ENCODE assay signal across 8 cellular contexts in genomic region chr15:34039506-34040123, GRCh38. TPM values are rescaled to one million over a fixed set of nuclear protein-coding genes. Genes with fewer than 3 reads are reported as not detected.
DNase-seq lines count a peak whose midpoint lies in the region; ATAC-seq and TF ChIP-seq lines count a peak whose summit lies in the region.

No MANE protein-coding gene starts in this region.

- BruUV-seq in HCT116 (replicated peaks; lab: Mats Ljungman, UMichigan): TSS peak; percentile 86

- 0 to 14% methylated on average over 6 to 7 of the region's 7 CpGs for WGBS in transverse colon (ENCODE audit: low coverage in 1 of 2), 2 donors

- no peak overlapping the region for H2AFZ ChIP-seq in HCT116 (ENCODE audit: low read depth, low read length, poor library complexity, severe bottlenecking)

- peak overlapping the region; percentile 99 for H3K4me2 ChIP-seq in HCT116 (ENCODE audit: low read length)

- intact Hi-C loops in HCT116 (cut with micrococcal nuclease): no loop called here
- intact Hi-C loops in transverse colon (cut with DNase I; ENCODE audit: low total_unique reads): no loop called here

- H3K4me1 ChIP-seq in HCT116 (ENCODE audit: control insufficient read depth in 1 of 2, insufficient read depth in 2 of 2, low read length in 2 of 2): peaks cover 4 to 18% of the 10 kb centered on the region in 2 experiments; a peak in 3 of 4 replicates
- H3K4me1 ChIP-seq in SJCRH30: peaks cover 6% of the 10 kb centered on the region
- H3K4me1 ChIP-seq in transverse colon: peaks cover 12 to 25% (median 13%) of the 10 kb centered on the region in 4 donors

- H3K27ac Mint-ChIP-seq in naive thymus-derived CD8-positive, alpha-beta T cell: peak overlapping the region; percentile 83 to 95 (median 92)

- H3K4me1 Mint-ChIP-seq in naive thymus-derived CD8-positive, alpha-beta T cell: peaks cover 11 to 21% (median 18%) of the 10 kb centered on the region in 4 donors

- DNase-seq in G401 (ENCODE audit: low spot score) (peak; percentile 19), HCT116 (ENCODE audit: low read depth, low spot score) (no peak), SJCRH30 (peak in 1 of 2 experiments; percentile 30), cerebellar cortex (ENCODE audit: low spot score) (peak; percentile 21), transverse colon (no peak)
- peak in 3 of 10 donors; percentile 25 to 39 (median 27) for DNase-seq in naive thymus-derived CD8-positive, alpha-beta T cell

- no peaks in the 10 kb centered on the region for H4K20me1 ChIP-seq in HCT116 (ENCODE audit: insufficient read depth)

- H3K4me3 Mint-ChIP-seq in naive thymus-derived CD8-positive, alpha-beta T cell: peak overlapping the region; percentile 83 to 94 (median 90)

- ATAC-seq in HCT116 (no peak), GM21737 (IDR thresholded peaks at IDR 0.05; ENCODE audit: unreplicated experiment) (no peak), GM19397 (IDR thresholded peaks at IDR 0.05; ENCODE audit: unreplicated experiment) (no peak)
- peak; percentile 12 to 29 for ATAC-seq in naive thymus-derived CD8-positive, alpha-beta T cell

- H3K27ac ChIP-seq in HCT116 (ENCODE audit: low read depth, low read length) (no peak overlapping the region), SJCRH30 (peak overlapping the region; percentile 89; the same call in 1 of the 2 replicates), transverse colon (peak overlapping the region; percentile 89 to 96 (median 94))

- TF ChIP-seq POLR2A in HCT116 (IDR thresholded peaks at IDR 0.05; ENCODE audit: borderline replicate concordance, extremely low read depth, insufficient read depth, insufficient read length) (no peak), transverse colon (IDR thresholded peaks at IDR 0.05) (no peak)

- POLR2A ChIA-PET in HCT116 (lab: Charles Lee): interaction anchor here (1.2 kb wide), 1 partner anchor 10 kb away, joined by 3 read pairs; no protein-coding TSS in a partner anchor
- POLR2A ChIA-PET in naive thymus-derived CD8-positive, alpha-beta T cell (lab: Charles Lee): interaction anchor here (0.6 to 2.8 kb wide), 9 partner anchors 21 to 949 kb away, joined by 3 to 19 read pairs (median 5); partner anchors contain the start of genes EMC4, EMC7, KATNBL1 and PGBD4

- TF ChIP-seq RAD21 in HCT116 (IDR thresholded peaks at IDR 0.05; ENCODE audit: low read depth): no peak

- in situ Hi-C loops in G401 (cut with HindIII; ENCODE audit: low sequenced_read_pairs) (no loop called here), transverse colon (cut with MboI; ENCODE audit: low pct_ligation_motif_present in 1 of 4, low pct_unique_long_range_greater_than_20kb in 1 of 4, low sequenced_read_pairs in 3 of 4) (no loop called here)

- H3K36me3 Mint-ChIP-seq in naive thymus-derived CD8-positive, alpha-beta T cell: no peaks in the 10 kb centered on the region

- peak overlapping the region; percentile 77 for H3K9ac ChIP-seq in HCT116 (ENCODE audit: low read length)

- no peaks in the 10 kb centered on the region for H3K9me3 Mint-ChIP-seq in naive thymus-derived CD8-positive, alpha-beta T cell

- no peaks in the 10 kb centered on the region for H3K79me2 ChIP-seq in HCT116 (ENCODE audit: insufficient read depth, low read length)

- CTCF ChIA-PET in HCT116 (lab: Charles Lee): interaction anchor here (1.1 kb wide), 1 partner anchor 70 kb away, joined by 3 read pairs; no protein-coding TSS in a partner anchor

- no peaks in the 10 kb centered on the region for H3K9me2 ChIP-seq in HCT116 (ENCODE audit: insufficient read depth)

- H3K27me3 ChIP-seq in HCT116 (ENCODE audit: insufficient read depth, low read length) (no peaks in the 10 kb centered on the region), SJCRH30 (no peaks in the 10 kb centered on the region), transverse colon (no peaks in the 10 kb centered on the region)

- H3K4me3 ChIP-seq in HCT116 (replicated peaks in 1 of 2; ENCODE audit: low read depth in 1 of 2, low read length in 2 of 2): peak overlapping the region; percentile 59 to 80
- H3K4me3 ChIP-seq in SJCRH30: peak overlapping the region; percentile 93
- peak overlapping the region; percentile 62 to 83 (median 74) for H3K4me3 ChIP-seq in transverse colon

- no peaks in the 10 kb centered on the region for H3K27me3 Mint-ChIP-seq in naive thymus-derived CD8-positive, alpha-beta T cell

- TF ChIP-seq CTCF in HCT116 (IDR thresholded peaks at IDR 0.05 in 2 of 3, conservative IDR thresholded peaks at IDR 0.05 in 1 of 3; ENCODE audit: borderline replicate concordance in 1 of 3, insufficient read depth in 1 of 3, low read depth in 2 of 3, low read length in 2 of 3): no peak
- no peak for TF ChIP-seq CTCF in transverse colon (IDR thresholded peaks at IDR 0.05)

- RAD21 ChIA-PET in HCT116 (lab: Charles Lee; ENCODE audit: low non-redundant PET in 1 of 2, low total read pairs in 2 of 2, uncharacterized antibody in 2 of 2, unreplicated experiment in 2 of 2): no interaction called here

- no peak for TF ChIP-seq EP300 in transverse colon (IDR thresholded peaks at IDR 0.05; ENCODE audit: low read depth)

- no peaks in the 10 kb centered on the region for H3K36me3 ChIP-seq in HCT116 (ENCODE audit: control insufficient read depth in 1 of 2, insufficient read depth in 2 of 2, low read length in 2 of 2)
- no peaks in the 10 kb centered on the region for H3K36me3 ChIP-seq in SJCRH30
- H3K36me3 ChIP-seq in transverse colon: no peaks in the 10 kb centered on the region

- H3K9me3 ChIP-seq in HCT116 (ENCODE audit: control insufficient read depth in 1 of 2, insufficient read depth in 1 of 2, low read depth in 1 of 2, low read length in 2 of 2) (no peaks in the 10 kb centered on the region), SJCRH30 (replicated peaks) (no peaks in the 10 kb centered on the region), transverse colon (no peaks in the 10 kb centered on the region)

TF ChIP-seq in HCT116, 20 proteins besides CTCF, POLR2A, EP300 and RAD21 (continues in another document):
- TF ChIP-seq EZH2phosphoT487 (IDR thresholded peaks at IDR 0.05; ENCODE audit: borderline replicate concordance): no peak
- TF ChIP-seq SIN3A (IDR thresholded peaks at IDR 0.05; ENCODE audit: low read depth): no peak
- no peak for TF ChIP-seq ZFX (IDR thresholded peaks at IDR 0.05)
- no peak for TF ChIP-seq ATF3 (IDR thresholded peaks at IDR 0.05)
- TF ChIP-seq YY1 (IDR thresholded peaks at IDR 0.05; ENCODE audit: extremely low read depth, insufficient replicate concordance, low read depth, low read length): no peak
- no peak for TF ChIP-seq FOSL1 (IDR thresholded peaks at IDR 0.05; ENCODE audit: low read depth)
- TF ChIP-seq ELF1 (IDR thresholded peaks at IDR 0.05; ENCODE audit: borderline replicate concordance, low read depth): no peak
- TF ChIP-seq SRF (IDR thresholded peaks at IDR 0.05; ENCODE audit: low read depth): no peak
- no peak for TF ChIP-seq ZBTB33 (IDR thresholded peaks at IDR 0.05; ENCODE audit: extremely low read depth, insufficient replicate concordance, low read length)
- no peak for TF ChIP-seq ZNF274 (IDR thresholded peaks at IDR 0.05; ENCODE audit: low read depth, low read length)
- TF ChIP-seq MAX (IDR thresholded peaks at IDR 0.05): no peak
- TF ChIP-seq CBX3 (IDR thresholded peaks at IDR 0.05; ENCODE audit: low read depth): no peak
- no peak for TF ChIP-seq SP1 (IDR thresholded peaks at IDR 0.05; ENCODE audit: low read depth)

RNA-seq across cellular contexts. Expression of gene AVEN, which starts 0.6 kb away (rescaled TPM):
- 37.5 and 52.4 TPM in 2 replicates for total RNA-seq in G401 (2014; rRNA removed; shearing (Covaris generic))
- total RNA-seq in HCT116 (2021; ENCODE audit: unreplicated experiment): 6.8 TPM
- polyA plus RNA-seq in HCT116 (2012): 4.8 and 6.0 TPM in 2 replicates
- total RNA-seq in SJCRH30 (2014; rRNA removed; shearing (Covaris generic)): 16.8 and 18.2 TPM in 2 replicates
- 1 to 10 TPM; 8.4 to 9.6 TPM for total RNA-seq in naive thymus-derived CD8-positive, alpha-beta T cell
- 1 to 10 TPM; 7.6 to 9.7 (median 8.8) TPM for polyA plus RNA-seq in naive thymus-derived CD8-positive, alpha-beta T cell
- 10 to 100 TPM in 1 of 4 donors, 1 to 10 TPM in 3; 4.9 to 21.3 (median 7.6) TPM for total RNA-seq in transverse colon

Comparison
In these comparisons a context has a peak if more than half of its experiments do, and no peak if none do; other contexts are left out.
1. DNase-seq: peak in G401 (single experiment) and cerebellar cortex (single experiment); none in HCT116 (single experiment) and transverse colon (single experiment).
2. ATAC-seq: peak in naive thymus-derived CD8-positive, alpha-beta T cell (2 of 2); none in HCT116 (single experiment), GM21737 (single experiment) and GM19397 (single experiment).
3. Peak in every context shown above with its lines, with median percentiles within 50 percentile points of each other: H3K4me3 ChIP-seq.